Comparison of ENCODE assay signal across 8 cellular contexts in the genomic region with DNA sequence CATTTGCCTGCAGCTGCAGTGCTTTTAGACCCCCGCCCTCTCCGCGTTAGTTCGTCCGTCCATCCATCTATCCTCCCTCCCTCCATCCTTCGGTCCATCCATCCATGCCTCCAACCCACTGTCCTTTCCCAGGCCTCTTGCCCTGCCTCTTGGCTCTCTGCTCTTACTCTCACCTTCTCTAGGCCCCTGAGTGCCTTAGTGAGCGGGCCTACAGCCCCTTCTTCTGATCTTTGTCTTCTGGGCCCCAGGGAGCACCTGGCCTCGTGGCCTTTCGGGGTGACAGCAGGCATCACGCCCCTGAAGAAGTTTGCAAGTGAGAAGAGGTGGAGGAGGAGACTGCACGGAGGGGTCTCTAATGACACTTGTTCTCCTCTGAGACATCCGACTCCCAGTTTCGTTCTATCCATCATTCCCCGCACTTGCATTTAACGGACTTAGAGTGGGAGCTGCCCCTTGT. TPM values are rescaled to one million over a fixed set of nuclear protein-coding genes. Genes with fewer than 3 reads are reported as not detected.
DNase-seq lines count a peak whose midpoint lies in the region; ATAC-seq and TF ChIP-seq lines count a peak whose summit lies in the region.

No MANE protein-coding gene starts in this region.

- H2AFZ ChIP-seq in DND-41 (ENCODE audit: low read depth, low read length), result peak overlapping the region; percentile 75

- H3K4me3 ChIP-seq in DND-41 (ENCODE audit: low read depth in 1 of 2, low read length in 2 of 2), result peak overlapping the region; percentile 61 to 64
- H3K4me3 ChIP-seq in NT2/D1 (ENCODE audit: insufficient read length, low read depth), result peak overlapping the region; percentile 83
- H3K4me3 ChIP-seq in effector memory CD4-positive, alpha-beta T cell (ENCODE audit: insufficient read depth, low read depth, low read length, poor library complexity, severe bottlenecking), result peak overlapping the region; percentile 84

- peak overlapping the region; percentile 96 for H3K27ac Mint-ChIP-seq in neural crest cell (ENCODE audit: unreplicated experiment)

- DNase-seq in DND-41 (peak; percentile 35), NT2/D1 (ENCODE audit: low read depth, low spot score) (no peak), neural crest cell (ENCODE audit: low read depth, low spot score) (no peak), pons (ENCODE audit: low spot score) (no peak)
- DNase-seq in effector memory CD4-positive, alpha-beta T cell, result no peak
- no peak for DNase-seq in stimulated activated CD4-positive, alpha-beta T cell treated with anti-CD3 and anti-CD28 coated beads, Interleukin-12 subunit alpha, Interleukin-12 subunit beta, amount 100 ng/mL, for 4 hours

- H3K9ac ChIP-seq in DND-41 (ENCODE audit: low read depth, low read length) (peak overlapping the region; percentile 73), NT2/D1 (ENCODE audit: insufficient read length, low read depth) (peak overlapping the region; percentile 93)

- peaks cover 11% of the 10 kb centered on the region for H3K79me2 ChIP-seq in DND-41 (ENCODE audit: insufficient read depth, low read length)

- no peaks in the 10 kb centered on the region for H3K9me3 Mint-ChIP-seq in neural crest cell

- H3K4me1 ChIP-seq in DND-41 (ENCODE audit: insufficient read depth, low read length) (peaks cover 29% of the 10 kb centered on the region), NT2/D1 (ENCODE audit: insufficient read depth, insufficient read length) (peaks cover 13% of the 10 kb centered on the region)
- H3K4me1 ChIP-seq in effector memory CD4-positive, alpha-beta T cell (ENCODE audit: control insufficient read depth, insufficient read depth, low read length, poor library complexity, severe bottlenecking), result peaks cover 17% of the 10 kb centered on the region

- TF ChIP-seq CTCF in DND-41 (IDR thresholded peaks at IDR 0.05; ENCODE audit: borderline replicate concordance, extremely low read depth, low read length, poor library complexity, severe bottlenecking), result no peak
- no peak for TF ChIP-seq CTCF in neural crest cell (conservative IDR thresholded peaks at IDR 0.05)

- peak overlapping the region; percentile 85 for H3K27ac ChIP-seq in DND-41 (ENCODE audit: low read length)
- peak overlapping the region; percentile 88 for H3K27ac ChIP-seq in effector memory CD4-positive, alpha-beta T cell (ENCODE audit: insufficient read depth, low read length, poor library complexity, severe bottlenecking)

- H3K27me3 ChIP-seq in DND-41 (ENCODE audit: insufficient read depth, low read length, poor library complexity) (peaks cover 4% of the 10 kb centered on the region), NT2/D1 (ENCODE audit: insufficient read depth, insufficient read length) (peaks cover 9% of the 10 kb centered on the region)
- H3K27me3 ChIP-seq in effector memory CD4-positive, alpha-beta T cell (replicated peaks; ENCODE audit: control insufficient read depth, insufficient read depth, low read length, poor library complexity, severe bottlenecking), result no peaks in the 10 kb centered on the region

- H3K9me3 ChIP-seq in DND-41 (ENCODE audit: insufficient read depth, low read length, severe bottlenecking) (no peaks in the 10 kb centered on the region), NT2/D1 (ENCODE audit: insufficient read depth, low read length) (no peaks in the 10 kb centered on the region)
- no peaks in the 10 kb centered on the region for H3K9me3 ChIP-seq in effector memory CD4-positive, alpha-beta T cell (ENCODE audit: control insufficient read depth, low read length)

- peak overlapping the region; percentile 97 for H3K4me2 ChIP-seq in DND-41 (ENCODE audit: insufficient read depth, low read length)

- H3K27me3 Mint-ChIP-seq in neural crest cell (ENCODE audit: low read depth), result peaks cover 34% of the 10 kb centered on the region

- peaks cover 21% of the 10 kb centered on the region for H3K36me3 ChIP-seq in DND-41 (ENCODE audit: insufficient read depth, low read length)
- peaks cover 39% of the 10 kb centered on the region for H3K36me3 ChIP-seq in NT2/D1 (ENCODE audit: insufficient read depth, insufficient read length, low read length)
- peaks cover 20% of the 10 kb centered on the region for H3K36me3 ChIP-seq in effector memory CD4-positive, alpha-beta T cell (ENCODE audit: control insufficient read depth, insufficient read depth, low read length)

- H4K20me1 ChIP-seq in DND-41 (ENCODE audit: insufficient read depth, low read length), result no peaks in the 10 kb centered on the region

- peaks cover 4% of the 10 kb centered on the region for H3K36me3 Mint-ChIP-seq in neural crest cell (ENCODE audit: low read depth)

- H3K4me1 Mint-ChIP-seq in neural crest cell, result peaks cover 24% of the 10 kb centered on the region

- ATAC-seq in DND-41 (ENCODE audit: insufficient read depth, low read depth) (no peak), GM18519 (IDR thresholded peaks at IDR 0.05; ENCODE audit: low FRiP score, unreplicated experiment) (no peak), HG03196 (IDR thresholded peaks at IDR 0.05; ENCODE audit: unreplicated experiment) (no peak)

- peak overlapping the region; percentile 97 for H3K4me3 Mint-ChIP-seq in neural crest cell

RNA-seq across cellular contexts. Expression of gene ATXN7L2, which starts 0.8 kb away (rescaled TPM):
- total RNA-seq in neural crest cell, result 13.2 and 15.6 TPM in 2 replicates

RNA-seq across cellular contexts. Expression of gene CYB561D1, which starts 9.3 kb away (rescaled TPM):
- 7.8 and 8.0 TPM in 2 replicates for total RNA-seq in neural crest cell

RNA-seq across cellular contexts. Expression of gene SYPL2, which starts 18.2 kb away (rescaled TPM):
- total RNA-seq in neural crest cell, result 0.18 and 0.47 TPM in 2 replicates

RNA-seq across cellular contexts. Expression of gene AMIGO1, which starts 25.0 kb away (rescaled TPM):
- 6.1 and 7.2 TPM in 2 replicates for total RNA-seq in neural crest cell

RNA-seq across cellular contexts. Expression of gene GPR61, which starts 55.1 kb away (rescaled TPM):
- not detected in 2 replicates for total RNA-seq in neural crest cell
